Comparison of ENCODE assay signal across 18 cellular contexts in the genomic region with DNA sequence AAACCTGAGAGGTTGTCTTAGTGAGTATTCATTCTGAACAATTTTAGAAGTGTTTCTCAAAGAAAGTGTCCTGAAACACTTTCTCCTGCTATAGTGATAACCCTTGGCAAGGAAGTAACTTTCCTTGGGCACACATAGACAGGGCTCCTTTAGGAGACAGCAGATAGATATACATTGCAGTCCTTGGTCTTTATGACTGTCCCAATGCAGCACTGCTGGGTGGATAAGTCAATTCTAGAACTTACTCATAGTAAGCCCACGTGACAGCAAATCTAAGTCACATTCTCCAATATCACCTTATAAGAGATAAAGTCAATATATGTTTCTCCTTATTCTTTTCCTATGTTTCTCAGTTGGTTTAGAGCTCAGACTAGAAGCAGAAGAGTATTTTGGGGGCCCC.
"Had no signal": no experiment of that assay in that cellular context is flagged by ENCODE, and none has a peak within 500 bp of the region (broad histone marks: within the 10 kb centered on the region; RNA-seq: fewer than 3 reads in every experiment).

No MANE protein-coding gene starts in this region.

- H3K27ac ChIP-seq: foreskin keratinocyte, left ventricle myocardium inferior, right lobe of liver, suprapubic skin had no signal

- H3K4me3 Mint-ChIP-seq: activated CD8-positive, alpha-beta T cell treated with anti-CD3 and anti-CD28 coated beads for 36 hours; activated T-helper 1 cell treated with anti-CD3 and anti-CD28 coated beads, Interleukin-12 subunit alpha, Interleukin-12 subunit beta, Interleukin-2, Interleukin-4 antibody, amounts not matched to agents 30 ng/mL and 10 ng/mL and 1 ng/mL, durations not matched to agents 14 hours and 24 hours and 36 hours; stimulated activated naive CD8-positive, alpha-beta T cell treated with anti-CD3 and anti-CD28 coated beads, Interleukin-15, Interleukin-2, amounts not matched to agents 100 ng/mL and 50 ng/mL, for 24 hours; T-helper 2 cell treated with Interferon-gamma antibody and Interleukin-4, amounts not matched to agents 5 μg/mL and 100 μg/mL, for 36 hours had no signal

- H3K36me3 ChIP-seq: left ventricle myocardium inferior, right lobe of liver, suprapubic skin had no signal

- H3K4me1 ChIP-seq: foreskin keratinocyte, right lobe of liver had no signal

- H3K9me3 Mint-ChIP-seq: activated CD8-positive, alpha-beta T cell treated with anti-CD3 and anti-CD28 coated beads for 36 hours; activated T-helper 1 cell treated with anti-CD3 and anti-CD28 coated beads, Interleukin-12 subunit alpha, Interleukin-12 subunit beta, Interleukin-2, Interleukin-4 antibody, amounts not matched to agents 30 ng/mL and 10 ng/mL and 1 ng/mL, durations not matched to agents 14 hours and 24 hours and 36 hours; stimulated activated naive CD8-positive, alpha-beta T cell treated with anti-CD3 and anti-CD28 coated beads, Interleukin-15, Interleukin-2, amounts not matched to agents 100 ng/mL and 50 ng/mL, for 24 hours; T-helper 2 cell treated with Interferon-gamma antibody and Interleukin-4, amounts not matched to agents 5 μg/mL and 100 μg/mL, for 36 hours had no signal

- H3K27ac Mint-ChIP-seq: activated CD8-positive, alpha-beta T cell treated with anti-CD3 and anti-CD28 coated beads for 36 hours; activated T-helper 1 cell treated with anti-CD3 and anti-CD28 coated beads, Interleukin-12 subunit alpha, Interleukin-12 subunit beta, Interleukin-2, Interleukin-4 antibody, amounts not matched to agents 30 ng/mL and 10 ng/mL and 1 ng/mL, durations not matched to agents 14 hours and 24 hours and 36 hours; stimulated activated naive CD8-positive, alpha-beta T cell treated with anti-CD3 and anti-CD28 coated beads, Interleukin-15, Interleukin-2, amounts not matched to agents 100 ng/mL and 50 ng/mL, for 24 hours; T-helper 2 cell treated with Interferon-gamma antibody and Interleukin-4, amounts not matched to agents 5 μg/mL and 100 μg/mL, for 36 hours had no signal

- H3K36me3 Mint-ChIP-seq: naive thymus-derived CD8-positive, alpha-beta T cell had no signal

- H3K27me3 Mint-ChIP-seq: activated CD8-positive, alpha-beta T cell treated with anti-CD3 and anti-CD28 coated beads for 36 hours; naive thymus-derived CD8-positive, alpha-beta T cell; stimulated activated naive CD8-positive, alpha-beta T cell treated with anti-CD3 and anti-CD28 coated beads, Interleukin-15, Interleukin-2, amounts not matched to agents 100 ng/mL and 50 ng/mL, for 24 hours had no signal

- H3K4me3 ChIP-seq: left ventricle myocardium inferior, right lobe of liver, suprapubic skin had no signal

- H3K9me3 ChIP-seq: left ventricle myocardium inferior, right lobe of liver, suprapubic skin had no signal

- DNase-seq: activated CD8-positive, alpha-beta T cell treated with anti-CD3 and anti-CD28 coated beads for 36 hours; activated naive CD4-positive, alpha-beta T cell treated with Interleukin-2 at 50 U/mL for 16 hours; amniotic stem cell; cerebellar nuclear complex; effector memory CD4-positive, alpha-beta T cell; foreskin keratinocyte; glutamatergic neuron; hypothalamus; kidney; left ventricle myocardium inferior; naive thymus-derived CD8-positive, alpha-beta T cell; right lobe of liver; SIG-M5; trophoblast cell had no signal

- H3K27me3 ChIP-seq: foreskin keratinocyte, right lobe of liver, suprapubic skin had no signal

- ATAC-seq: activated CD8-positive, alpha-beta T cell treated with anti-CD3 and anti-CD28 coated beads for 36 hours; foreskin keratinocyte; naive thymus-derived CD8-positive, alpha-beta T cell; right lobe of liver had no signal
